In the genomic region with DNA sequence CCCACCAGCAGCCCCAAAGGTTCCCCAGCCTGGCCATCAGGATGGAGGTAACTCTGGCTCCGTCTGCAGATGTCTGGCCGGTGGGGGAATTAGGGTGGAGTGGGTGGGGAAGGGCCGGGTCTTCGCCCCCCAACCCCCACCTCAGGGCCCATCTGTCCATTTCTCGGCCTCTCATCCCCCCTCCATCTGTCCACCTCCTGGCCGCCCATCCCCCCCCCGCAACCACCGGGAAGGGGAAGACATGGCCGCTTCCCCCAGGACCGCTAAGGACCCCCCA, we compare ENCODE assay signal across 10 cellular contexts. TPM values are rescaled to one million over a fixed set of nuclear protein-coding genes. Genes with fewer than 3 reads are reported as not detected.
DNase-seq lines count a peak whose midpoint lies in the region; ATAC-seq, FAIRE-seq and TF ChIP-seq lines count a peak whose summit lies in the region.
"Had no signal": no experiment of that assay in that cellular context is flagged by ENCODE, and none has a peak within 500 bp of the region (broad histone marks: within the 10 kb centered on the region; RNA-seq: fewer than 3 reads in every experiment).

No MANE protein-coding gene starts in this region.

- H3K36me3 Mint-ChIP-seq in HFFc6 (ENCODE audit: low read depth) = no peaks in the 10 kb centered on the region
- peaks cover 7% of the 10 kb centered on the region for H3K36me3 Mint-ChIP-seq in astrocyte (ENCODE audit: low read depth, unreplicated experiment)

- H3K4me3 ChIP-seq in AG10803 (ENCODE audit: low read length) = peak overlapping the region; percentile 52; the same call in 1 of the 2 replicates
- peak overlapping the region; percentile 65 for H3K4me3 ChIP-seq in astrocyte (ENCODE audit: insufficient read depth, low read depth, low read length)
- H3K4me3 ChIP-seq in muscle layer of colon (ENCODE audit: low read depth in 1 of 2, low read length in 2 of 2) = peak overlapping the region; percentile 53 to 79

- no peaks in the 10 kb centered on the region for H4K20me1 ChIP-seq in astrocyte (ENCODE audit: insufficient read depth, low read length)

- H3K27ac Mint-ChIP-seq in HFFc6 = no peak overlapping the region
- no peak overlapping the region for H3K27ac Mint-ChIP-seq in astrocyte (ENCODE audit: unreplicated experiment)

- no peaks in the 10 kb centered on the region for H3K4me1 Mint-ChIP-seq in HFFc6 (ENCODE audit: low read depth)
- peaks cover 3% of the 10 kb centered on the region for H3K4me1 Mint-ChIP-seq in astrocyte (ENCODE audit: low read depth, unreplicated experiment)

- H3K9me3 Mint-ChIP-seq in HFFc6 (no peaks in the 10 kb centered on the region), astrocyte (ENCODE audit: unreplicated experiment) (no peaks in the 10 kb centered on the region)

- FAIRE-seq in astrocyte (lab: Jason Lieb, UNC) = no peak

- H3K36me3 ChIP-seq in astrocyte (ENCODE audit: insufficient read depth, low read length) = no peaks in the 10 kb centered on the region
- H3K36me3 ChIP-seq in muscle layer of colon (ENCODE audit: insufficient read depth, low read length) = no peaks in the 10 kb centered on the region
- H3K36me3 ChIP-seq: heart left ventricle had no signal

- H2AFZ ChIP-seq in astrocyte (ENCODE audit: low read depth, low read length) = peak overlapping the region; percentile 84

- TF ChIP-seq CTCF in AG10803 (conservative IDR thresholded peaks at IDR 0.05; ENCODE audit: low read length) = no peak
- no peak for TF ChIP-seq CTCF in HFFc6 (IDR thresholded peaks at IDR 0.05)
- TF ChIP-seq CTCF in astrocyte (IDR thresholded peaks at IDR 0.05; ENCODE audit: insufficient read depth, low read depth, low read length) = no peak

- peaks cover 41% of the 10 kb centered on the region for H3K27me3 Mint-ChIP-seq in HFFc6 (ENCODE audit: insufficient read depth)
- peaks cover 47% of the 10 kb centered on the region for H3K27me3 Mint-ChIP-seq in astrocyte (ENCODE audit: low read depth, unreplicated experiment)

- no peak for ATAC-seq in GM18909 (IDR thresholded peaks at IDR 0.05; ENCODE audit: poor library complexity, unreplicated experiment)
- ATAC-seq in GM18502 (IDR thresholded peaks at IDR 0.05; ENCODE audit: poor library complexity, unreplicated experiment) = no peak
- no peak for ATAC-seq in HG03025 (IDR thresholded peaks at IDR 0.05; ENCODE audit: low FRiP score, unreplicated experiment)

- H3K79me2 ChIP-seq in astrocyte (ENCODE audit: insufficient read depth, low read length) = no peaks in the 10 kb centered on the region

- no peaks in the 10 kb centered on the region for H3K4me1 ChIP-seq in astrocyte (ENCODE audit: insufficient read depth, low read length)
- H3K4me1 ChIP-seq in muscle layer of colon (ENCODE audit: insufficient read depth, low read length) = no peaks in the 10 kb centered on the region

- H3K9me3 ChIP-seq in astrocyte (ENCODE audit: insufficient read depth, low read depth, low read length) (no peaks in the 10 kb centered on the region), muscle layer of colon (ENCODE audit: low read length) (no peaks in the 10 kb centered on the region)
- H3K9me3 ChIP-seq: heart left ventricle had no signal

- H3K27ac ChIP-seq in astrocyte (ENCODE audit: low read depth, low read length) (no peak overlapping the region), muscle layer of colon (ENCODE audit: low read depth, low read length) (no peak overlapping the region)
- H3K27ac ChIP-seq: heart left ventricle had no signal

- DNase-seq in AG10803 (ENCODE audit: low read depth) = no peak
- DNase-seq in HFFc6 = no peak
- no peak for DNase-seq in astrocyte (ENCODE audit: low read depth)
- DNase-seq in NCI-H187 treated with DMSO at 0.1 percent for 48 hours (lab: John Stamatoyannopoulos, UW) = no peak
- DNase-seq: heart left ventricle, NCI-H2081 had no signal

- H3K9ac ChIP-seq in astrocyte (ENCODE audit: low read length) (peak overlapping the region; percentile 65), muscle layer of colon (ENCODE audit: low read length) (no peak overlapping the region)

- H3K27me3 ChIP-seq in astrocyte (ENCODE audit: insufficient read depth, low read length) (peaks cover 6% of the 10 kb centered on the region), muscle layer of colon (ENCODE audit: control insufficient read depth in 1 of 2, insufficient read depth in 2 of 2, low read length in 2 of 2) (no peaks in the 10 kb centered on the region)

- peak overlapping the region; percentile 98 for H3K4me2 ChIP-seq in astrocyte (ENCODE audit: low read length)

- H3K4me3 Mint-ChIP-seq in HFFc6 (0 out of 2 replicates have a peak overlapping the region, but pooled peaks have one; percentile 49), astrocyte (ENCODE audit: unreplicated experiment) (peak overlapping the region; percentile 84)

RNA-seq across cellular contexts. Expression of a gene that starts 0.8 kb away (rescaled TPM):
- under 1 TPM in 2 of 6 experiments, not detected in 4; 0.07 to 0.14 TPM for total RNA-seq in HFFc6 (2021; fragmentation: NEBNext Ultra II Directional; extraction: Animal tissue kit (Norgen Biotek cat#: 25700))
- 1.5 and 2.0 TPM in 2 replicates for total RNA-seq in astrocyte

RNA-seq across cellular contexts. Expression of a gene that starts 16.0 kb away (rescaled TPM):
- total RNA-seq in HFFc6 (2021; fragmentation: NEBNext Ultra II Directional; extraction: Animal tissue kit (Norgen Biotek cat#: 25700)) = 1 to 10 TPM in 1 of 6 experiments, under 1 TPM in 5; 0.37 to 1.1 (median 0.77) TPM
- 0.79 and 1.1 TPM in 2 replicates for total RNA-seq in astrocyte

RNA-seq across cellular contexts. Expression of a gene that starts 22.4 kb away (rescaled TPM):
- 100 to 1,000 TPM; 107 to 133 (median 124) TPM for total RNA-seq in HFFc6 (2021; fragmentation: NEBNext Ultra II Directional; extraction: Animal tissue kit (Norgen Biotek cat#: 25700))
- total RNA-seq in astrocyte = 95.0 and 98.6 TPM in 2 replicates

RNA-seq across cellular contexts. Expression of a gene that starts 23.6 kb away (rescaled TPM):
- not detected for total RNA-seq in HFFc6 (2021; fragmentation: NEBNext Ultra II Directional; extraction: Animal tissue kit (Norgen Biotek cat#: 25700))
- 0.52 and 1.3 TPM in 2 replicates for total RNA-seq in astrocyte
- total RNA-seq: heart left ventricle had no signal

RNA-seq across cellular contexts. Expression of a gene that starts 51.6 kb away (rescaled TPM):
- not detected for total RNA-seq in HFFc6 (2021; fragmentation: NEBNext Ultra II Directional; extraction: Animal tissue kit (Norgen Biotek cat#: 25700))
- total RNA-seq in astrocyte = not detected in 2 replicates
- total RNA-seq: heart left ventricle had no signal
